In the genomic region with DNA sequence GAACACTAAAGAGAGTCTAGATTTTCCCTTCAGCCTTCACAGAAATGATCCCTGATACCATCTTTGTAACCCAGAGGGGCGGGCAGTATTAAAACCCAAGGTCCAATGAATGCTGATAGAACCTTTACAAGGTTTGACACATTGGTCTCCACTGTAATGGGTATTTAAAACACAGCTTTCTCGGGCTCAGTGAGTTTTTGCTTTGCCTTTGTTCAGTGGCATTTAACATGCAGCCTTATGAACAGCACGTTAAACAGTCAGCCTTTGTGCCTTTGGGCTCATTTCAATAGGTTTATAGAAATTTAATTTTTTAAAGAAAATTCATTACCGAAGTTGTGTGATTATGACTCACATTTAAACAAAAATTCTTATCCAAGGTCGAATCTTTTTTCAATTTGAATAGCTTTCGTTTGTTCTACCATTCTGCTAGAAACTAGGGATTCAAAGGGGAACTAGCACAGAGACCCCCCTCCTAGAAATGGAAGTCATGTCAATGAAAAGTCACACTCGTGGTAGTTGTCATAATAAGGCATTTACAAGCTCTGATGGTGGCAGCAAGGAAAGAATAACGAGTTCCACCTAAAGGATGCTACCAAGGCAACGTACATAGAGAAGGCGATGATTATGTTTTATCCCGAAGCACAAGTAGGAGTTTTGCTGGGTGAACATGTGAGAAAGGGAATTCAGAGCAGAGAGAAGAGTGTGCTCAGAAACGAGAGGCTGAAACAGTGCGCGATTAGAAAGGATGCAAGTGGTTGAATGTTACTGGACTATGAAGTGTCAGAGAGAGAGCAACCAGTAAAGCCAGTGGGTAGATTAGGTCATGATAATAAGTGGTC, we compare ENCODE assay signal across 2 cellular contexts.
TF ChIP-seq lines count a peak whose summit lies in the region.

No MANE protein-coding gene starts in this region.

TF ChIP-seq in IMR-90, 13 proteins besides CTCF, POLR2A, EP300 and RAD21:
- TF ChIP-seq RFX5 (IDR thresholded peaks at IDR 0.05; ENCODE audit: low read depth, low read length) (no peak), MAFK (IDR thresholded peaks at IDR 0.05; ENCODE audit: low read depth, low read length) (no peak), CHD1 (IDR thresholded peaks at IDR 0.05; ENCODE audit: low read depth, low read length) (no peak), MAZ (IDR thresholded peaks at IDR 0.05; ENCODE audit: borderline replicate concordance, low read depth, low read length) (no peak), SMC3 (IDR thresholded peaks at IDR 0.05; ENCODE audit: low read depth, low read length) (no peak), NFE2L2 (IDR thresholded peaks at IDR 0.05; ENCODE audit: low read depth, low read length) (no peak), MXI1 (IDR thresholded peaks at IDR 0.05; ENCODE audit: borderline replicate concordance, low read depth, low read length) (no peak), BHLHE40 (IDR thresholded peaks at IDR 0.05; ENCODE audit: low read depth, low read length) (no peak), RCOR1 (IDR thresholded peaks at IDR 0.05; ENCODE audit: insufficient replicate concordance, low read length) (no peak), CEBPB (IDR thresholded peaks at IDR 0.05; ENCODE audit: low read depth, low read length) (no peak), ELK1 (IDR thresholded peaks at IDR 0.05; ENCODE audit: borderline replicate concordance, low read depth, low read length) (no peak), FOS (IDR thresholded peaks at IDR 0.05; ENCODE audit: low read depth, low read length) (no peak)
- TF ChIP-seq, protein P1, sequence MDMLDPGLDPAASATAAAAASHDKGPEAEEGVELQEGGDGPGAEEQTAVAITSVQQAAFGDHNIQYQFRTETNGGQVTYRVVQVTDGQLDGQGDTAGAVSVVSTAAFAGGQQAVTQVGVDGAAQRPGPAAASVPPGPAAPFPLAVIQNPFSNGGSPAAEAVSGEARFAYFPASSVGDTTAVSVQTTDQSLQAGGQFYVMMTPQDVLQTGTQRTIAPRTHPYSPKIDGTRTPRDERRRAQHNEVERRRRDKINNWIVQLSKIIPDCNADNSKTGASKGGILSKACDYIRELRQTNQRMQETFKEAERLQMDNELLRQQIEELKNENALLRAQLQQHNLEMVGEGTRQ (IDR thresholded peaks at IDR 0.05; ENCODE audit: low read depth, low read length), result no peak

TF ChIP-seq in H1, 55 proteins besides CTCF, POLR2A, EP300 and RAD21:
- TF ChIP-seq TAF7 (optimal IDR thresholded peaks at IDR 0.05; ENCODE audit: borderline replicate concordance, low read depth, low read length) (no peak), CEBPB (IDR thresholded peaks at IDR 0.05; ENCODE audit: low read depth, low read length) (no peak)
